15 cellular contexts compared by ENCODE assay signal in genomic region chr14:55605793-55606192, GRCh38. TPM values are rescaled to one million over a fixed set of nuclear protein-coding genes. Genes with fewer than 3 reads are reported as not detected.
DNase-seq lines count a peak whose midpoint lies in the region; ATAC-seq and TF ChIP-seq lines count a peak whose summit lies in the region.
"Had no signal": no experiment of that assay in that cellular context is flagged by ENCODE, and none has a peak within 500 bp of the region (broad histone marks: within the 10 kb centered on the region; RNA-seq: fewer than 3 reads in every experiment).

No MANE protein-coding gene starts in this region.

- no peak for TF ChIP-seq POLR2A in upper lobe of left lung (IDR thresholded peaks at IDR 0.05)

- H3K27me3 Mint-ChIP-seq in HFFc6 (ENCODE audit: insufficient read depth), result no peaks in the 10 kb centered on the region; the same call in none of the 2 replicates
- H3K27me3 Mint-ChIP-seq: activated CD4-positive, alpha-beta T cell treated with anti-CD3 and anti-CD28 coated beads, Interleukin-2, amount 10 ng/mL, durations not matched to agents 24 days and 14 days; activated naive CD8-positive, alpha-beta T cell treated with anti-CD3 and anti-CD28 coated beads, Interleukin-2, amount 50 U/mL, for 24 hours had no signal

- TF ChIP-seq CTCF in HFFc6 (IDR thresholded peaks at IDR 0.05), result no peak
- TF ChIP-seq CTCF in smooth muscle cell (IDR thresholded peaks at IDR 0.05; ENCODE audit: borderline replicate concordance, insufficient read depth, poor library complexity, severe bottlenecking), result no peak
- TF ChIP-seq CTCF in upper lobe of left lung (IDR thresholded peaks at IDR 0.05), result no peak

- no peak for ATAC-seq in upper lobe of left lung (ENCODE audit: low FRiP score in 2 of 2)
- no peak for ATAC-seq in GM18870 (IDR thresholded peaks at IDR 0.05; ENCODE audit: unreplicated experiment)
- no peak for ATAC-seq in GM21367 (IDR thresholded peaks at IDR 0.05; ENCODE audit: unreplicated experiment)
- ATAC-seq: activated naive CD8-positive, alpha-beta T cell treated with anti-CD3 and anti-CD28 coated beads, Interleukin-2, amount 50 U/mL, for 24 hours had no signal

- H3K9me3 Mint-ChIP-seq in HFFc6, result no peaks in the 10 kb centered on the region
- H3K9me3 Mint-ChIP-seq: activated CD4-positive, alpha-beta T cell treated with anti-CD3 and anti-CD28 coated beads, Interleukin-2, amount 10 ng/mL, durations not matched to agents 24 days and 14 days; activated naive CD8-positive, alpha-beta T cell treated with anti-CD3 and anti-CD28 coated beads, Interleukin-2, amount 50 U/mL, for 24 hours had no signal

- H3K9ac ChIP-seq in iPS-20b (ENCODE audit: low read depth, low read length) (peak overlapping the region; percentile 43; the same call in 1 of the 2 replicates), smooth muscle cell (ENCODE audit: low read depth) (no peak overlapping the region)

- no peaks in the 10 kb centered on the region for H3K9me3 ChIP-seq in SJSA1 (replicated peaks)
- no peaks in the 10 kb centered on the region for H3K9me3 ChIP-seq in iPS-20b (ENCODE audit: insufficient read depth, low read depth, low read length)
- no peaks in the 10 kb centered on the region for H3K9me3 ChIP-seq in smooth muscle cell (replicated peaks; ENCODE audit: low read depth)
- no peaks in the 10 kb centered on the region for H3K9me3 ChIP-seq in upper lobe of left lung
- H3K9me3 ChIP-seq: colonic mucosa, neutrophil, stomach had no signal

- H3K27ac ChIP-seq in SJSA1, result peak overlapping the region; percentile 21
- H3K27ac ChIP-seq in iPS-20b (ENCODE audit: low read length), result peak overlapping the region; percentile 34
- no peak overlapping the region for H3K27ac ChIP-seq in smooth muscle cell (ENCODE audit: low read depth)
- H3K27ac ChIP-seq in upper lobe of left lung, result no peak overlapping the region
- H3K27ac ChIP-seq: colonic mucosa, neutrophil, stomach had no signal

- H3K4me1 Mint-ChIP-seq in HFFc6 (ENCODE audit: low read depth), result peaks cover 15% of the 10 kb centered on the region

- no peak for TF ChIP-seq EP300 in upper lobe of left lung (IDR thresholded peaks at IDR 0.05)

- no peaks in the 10 kb centered on the region for H3K27me3 ChIP-seq in SJSA1 (replicated peaks)
- H3K27me3 ChIP-seq in iPS-20b (ENCODE audit: insufficient read depth, low read length), result no peaks in the 10 kb centered on the region
- H3K27me3 ChIP-seq in smooth muscle cell (ENCODE audit: low read depth), result no peaks in the 10 kb centered on the region
- no peaks in the 10 kb centered on the region for H3K27me3 ChIP-seq in upper lobe of left lung
- H3K27me3 ChIP-seq: colonic mucosa, neutrophil, stomach had no signal

- H3K36me3 ChIP-seq in SJSA1 (peaks cover 12% of the 10 kb centered on the region; the same call in 1 of the 2 replicates), iPS-20b (ENCODE audit: insufficient read depth, low read depth, low read length) (no peaks in the 10 kb centered on the region), smooth muscle cell (ENCODE audit: low read depth) (no peaks in the 10 kb centered on the region), upper lobe of left lung (no peaks in the 10 kb centered on the region)
- H3K36me3 ChIP-seq: colonic mucosa, neutrophil, stomach had no signal

- peaks cover 92% of the 10 kb centered on the region for H3K79me2 ChIP-seq in smooth muscle cell (ENCODE audit: low read depth)

- H3K4me2 ChIP-seq in smooth muscle cell, result peak overlapping the region; percentile 34

- DNase-seq in HFFc6 (no peak), SJSA1 (ENCODE audit: low read depth in 1 of 2, low spot score in 2 of 2) (peak in 1 of 2 experiments; percentile 50), smooth muscle cell (lab: John Stamatoyannopoulos, UW; ENCODE audit: unreplicated experiment) (no peak), upper lobe of left lung (no peak)
- DNase-seq: activated CD4-positive, alpha-beta T cell treated with anti-CD3 and anti-CD28 coated beads, Interleukin-2, amount 10 ng/mL, durations not matched to agents 24 days and 14 days; activated naive CD8-positive, alpha-beta T cell treated with anti-CD3 and anti-CD28 coated beads, Interleukin-2, amount 50 U/mL, for 24 hours; activated T-cell treated with anti-CD3 and anti-CD28 coated beads, Interleukin-2, amount 50 U/mL, for 1 hour; colonic mucosa; NCI-H1092; RPMI8226; stomach had no signal

- WGBS in smooth muscle cell (ENCODE audit: low lambda C conversion rate), result 16% methylated on average over 1 of the region's 1 CpG
- WGBS in upper lobe of left lung, 2 donors, result 20 to 24% methylated on average over 1 of the region's 1 CpG

- peaks cover 65% of the 10 kb centered on the region for H4K20me1 ChIP-seq in smooth muscle cell (ENCODE audit: low read depth)

- peak overlapping the region; percentile 16 for H3K4me3 Mint-ChIP-seq in HFFc6
- H3K4me3 Mint-ChIP-seq: activated CD4-positive, alpha-beta T cell treated with anti-CD3 and anti-CD28 coated beads, Interleukin-2, amount 10 ng/mL, durations not matched to agents 24 days and 14 days; activated naive CD8-positive, alpha-beta T cell treated with anti-CD3 and anti-CD28 coated beads, Interleukin-2, amount 50 U/mL, for 24 hours had no signal

- peaks cover 9% of the 10 kb centered on the region for H3F3A ChIP-seq in smooth muscle cell (ENCODE audit: low read depth)

- H3K36me3 Mint-ChIP-seq in HFFc6 (ENCODE audit: low read depth), result peaks cover 9% of the 10 kb centered on the region

- no peak overlapping the region for H3K27ac Mint-ChIP-seq in HFFc6
- H3K27ac Mint-ChIP-seq: activated CD4-positive, alpha-beta T cell treated with anti-CD3 and anti-CD28 coated beads, Interleukin-2, amount 10 ng/mL, durations not matched to agents 24 days and 14 days; activated naive CD8-positive, alpha-beta T cell treated with anti-CD3 and anti-CD28 coated beads, Interleukin-2, amount 50 U/mL, for 24 hours had no signal

- no peak overlapping the region for H2AFZ ChIP-seq in smooth muscle cell (ENCODE audit: low read depth)

- H3K4me3 ChIP-seq in SJSA1, result no peak overlapping the region
- no peak overlapping the region for H3K4me3 ChIP-seq in iPS-20b (ENCODE audit: low read length)
- H3K4me3 ChIP-seq in smooth muscle cell, result no peak overlapping the region
- H3K4me3 ChIP-seq in upper lobe of left lung, result no peak overlapping the region
- H3K4me3 ChIP-seq: colonic mucosa, stomach had no signal

- peaks cover 80% of the 10 kb centered on the region for H3K4me1 ChIP-seq in SJSA1 (replicated peaks)
- peaks cover 53% of the 10 kb centered on the region for H3K4me1 ChIP-seq in iPS-20b (ENCODE audit: insufficient read depth, low read length)
- peaks cover 49% of the 10 kb centered on the region for H3K4me1 ChIP-seq in smooth muscle cell (ENCODE audit: low read depth)
- peaks cover 7 to 24% (median 10%) of the 10 kb centered on the region in 4 donors for H3K4me1 ChIP-seq in upper lobe of left lung

RNA-seq across cellular contexts. Expression of gene KTN1, which starts 25.8 kb away (rescaled TPM):
- total RNA-seq in HFFc6 (2021; fragmentation: NEBNext Ultra II Directional; extraction: Animal tissue kit (Norgen Biotek cat#: 25700)), result 100 to 1,000 TPM; 135 to 175 (median 148) TPM
- 247 and 293 TPM in 2 replicates for total RNA-seq in SJSA1 (2014; rRNA removed; shearing (Covaris generic))
- total RNA-seq in smooth muscle cell (117 and 119 TPM in 2 replicates), upper lobe of left lung (100 to 1,000 TPM in 5 of 6 donors, 10 to 100 TPM in 1; 69.1 to 215 (median 116) TPM)
- polyA plus RNA-seq in smooth muscle cell, result 84.8 and 148 TPM in 2 replicates

Comparison
In these comparisons a context has a peak if more than half of its experiments do, and no peak if none do; other contexts are left out.
1. H3K27ac ChIP-seq: peak in SJSA1 (single experiment) and iPS-20b (single experiment); none in smooth muscle cell (single experiment) and upper lobe of left lung (0 of 4).